ENCODE assay signal across 9 cellular contexts in genomic region chr13:20159646-20160345, GRCh38. TPM values are rescaled to one million over a fixed set of nuclear protein-coding genes. Genes with fewer than 3 reads are reported as not detected.
A peak's percentile ranks its signal among the peaks of the same experiment; 100 is the strongest.
DNase-seq lines count a peak whose midpoint lies in the region; ATAC-seq and TF ChIP-seq lines count a peak whose summit lies in the region.
"Had no signal": no experiment of that assay in that cellular context is flagged by ENCODE, and none has a peak within 500 bp of the region (broad histone marks: within the 10 kb centered on the region; RNA-seq: fewer than 3 reads in every experiment).

No MANE protein-coding gene starts in this region.

- TF ChIP-seq CTCF in BE2C (IDR thresholded peaks at IDR 0.05; ENCODE audit: low read depth, low read length): no peak
- no peak for TF ChIP-seq CTCF in GM23338 (conservative IDR thresholded peaks at IDR 0.05; ENCODE audit: low read depth in 2 of 2)
- no peak for TF ChIP-seq CTCF in WI38 (IDR thresholded peaks at IDR 0.05; ENCODE audit: low read depth, low read length)
- no peak for TF ChIP-seq CTCF in uterus (IDR thresholded peaks at IDR 0.05)

- H3K9me2 ChIP-seq in GM23338 (ENCODE audit: insufficient read depth): no peaks in the 10 kb centered on the region

- H3K9me3 ChIP-seq in BE2C (no peaks in the 10 kb centered on the region), uterus (no peaks in the 10 kb centered on the region)

- H3K27me3 ChIP-seq in BE2C (peaks cover 88% of the 10 kb centered on the region), GM23338 (ENCODE audit: insufficient read depth) (peaks cover 63% of the 10 kb centered on the region), uterus (peaks cover 41 to 69% of the 10 kb centered on the region in 2 donors)

- H3K4me1 ChIP-seq in BE2C (no peaks in the 10 kb centered on the region), GM23338 (ENCODE audit: insufficient read depth) (peaks cover 12% of the 10 kb centered on the region), uterus (peaks cover 0 to 14% of the 10 kb centered on the region in 2 donors)

- H3K36me3 ChIP-seq in BE2C (no peaks in the 10 kb centered on the region), GM23338 (ENCODE audit: insufficient read depth) (no peaks in the 10 kb centered on the region), uterus (no peaks in the 10 kb centered on the region)

- H3K27ac Mint-ChIP-seq in GM23338: no peak overlapping the region

- no peak for TF ChIP-seq POLR2A in uterus (IDR thresholded peaks at IDR 0.05)

- H3K4me1 Mint-ChIP-seq in GM23338: peaks cover 4% of the 10 kb centered on the region

- no peaks in the 10 kb centered on the region; the same call in 2 of the 3 replicates for H3K9me3 Mint-ChIP-seq in GM23338

- ATAC-seq in GM23338: no peak

- peak overlapping the region; percentile 98 for H2AFZ ChIP-seq in GM23338

- H3K79me2 ChIP-seq in GM23338 (replicated peaks; ENCODE audit: insufficient read depth): no peaks in the 10 kb centered on the region

- peak overlapping the region; percentile 35; the same call in 1 of the 2 replicates for H3K4me3 ChIP-seq in BE2C (ENCODE audit: low read depth, low read length)
- peak overlapping the region; percentile 64 for H3K4me3 ChIP-seq in GM23338
- H3K4me3 ChIP-seq in WI38 (ENCODE audit: low read depth, low read length): peak overlapping the region; percentile 65
- no peak overlapping the region for H3K4me3 ChIP-seq in uterus

- H3F3A ChIP-seq in GM23338 (replicated peaks; ENCODE audit: low read depth): 0 out of 2 replicates have a peak, but pooled peaks cover 3% of the 10 kb centered on the region

- DNase-seq in BE2C (no peak), GM23338 (ENCODE audit: low spot score) (no peak), iris pigment epithelial cell (ENCODE audit: low read depth) (peak; percentile 46), posterior cingulate gyrus (no peak), uterus (no peak), NCI-H446 treated with DMSO at 0.1 percent for 48 hours (lab: John Stamatoyannopoulos, UW) (no peak)
- no peak for DNase-seq in stimulated activated CD8-positive, alpha-beta memory T cell treated with anti-CD3 and anti-CD28 coated beads, Interleukin-4, amount 100 ng/mL, for 48 hours
- DNase-seq: activated effector memory CD4-positive, alpha-beta T cell treated with Interleukin-2 at 50 U/mL for 16 hours had no signal

- H3K27me3 Mint-ChIP-seq in GM23338 (ENCODE audit: insufficient read depth, low read depth, poor library complexity): peaks cover 43% of the 10 kb centered on the region

- peak overlapping the region; percentile 84 for H3K4me3 Mint-ChIP-seq in GM23338

- intact Hi-C loops in posterior cingulate gyrus (cut with DNase I) (no loop called here), uterus (cut with DNase I; ENCODE audit: low total_unique reads) (no loop called here)

- no peaks in the 10 kb centered on the region; the same call in 2 of the 3 replicates for H3K36me3 Mint-ChIP-seq in GM23338 (ENCODE audit: low read depth)

- peak overlapping the region; percentile 84 for H3K4me2 ChIP-seq in GM23338

- 0 out of 2 replicates have a peak, but pooled peaks cover 4% of the 10 kb centered on the region for H4K20me1 ChIP-seq in GM23338 (replicated peaks; ENCODE audit: insufficient read depth)

- H3K27ac ChIP-seq in GM23338 (ENCODE audit: low read depth) (no peak overlapping the region), uterus (no peak overlapping the region)

TF ChIP-seq in GM23338, 12 proteins besides CTCF, POLR2A, EP300 and RAD21 (continues in another document):
- TF ChIP-seq EZH2phosphoT487 (IDR thresholded peaks at IDR 0.05; ENCODE audit: unreplicated experiment): no peak
- TF ChIP-seq ZNF331 (CRISPR knock-in tag; IDR thresholded peaks at IDR 0.05; ENCODE audit: low read depth): no peak
- TF ChIP-seq JUNB (IDR thresholded peaks at IDR 0.05; ENCODE audit: unreplicated experiment): no peak
- TF ChIP-seq, protein P1, sequence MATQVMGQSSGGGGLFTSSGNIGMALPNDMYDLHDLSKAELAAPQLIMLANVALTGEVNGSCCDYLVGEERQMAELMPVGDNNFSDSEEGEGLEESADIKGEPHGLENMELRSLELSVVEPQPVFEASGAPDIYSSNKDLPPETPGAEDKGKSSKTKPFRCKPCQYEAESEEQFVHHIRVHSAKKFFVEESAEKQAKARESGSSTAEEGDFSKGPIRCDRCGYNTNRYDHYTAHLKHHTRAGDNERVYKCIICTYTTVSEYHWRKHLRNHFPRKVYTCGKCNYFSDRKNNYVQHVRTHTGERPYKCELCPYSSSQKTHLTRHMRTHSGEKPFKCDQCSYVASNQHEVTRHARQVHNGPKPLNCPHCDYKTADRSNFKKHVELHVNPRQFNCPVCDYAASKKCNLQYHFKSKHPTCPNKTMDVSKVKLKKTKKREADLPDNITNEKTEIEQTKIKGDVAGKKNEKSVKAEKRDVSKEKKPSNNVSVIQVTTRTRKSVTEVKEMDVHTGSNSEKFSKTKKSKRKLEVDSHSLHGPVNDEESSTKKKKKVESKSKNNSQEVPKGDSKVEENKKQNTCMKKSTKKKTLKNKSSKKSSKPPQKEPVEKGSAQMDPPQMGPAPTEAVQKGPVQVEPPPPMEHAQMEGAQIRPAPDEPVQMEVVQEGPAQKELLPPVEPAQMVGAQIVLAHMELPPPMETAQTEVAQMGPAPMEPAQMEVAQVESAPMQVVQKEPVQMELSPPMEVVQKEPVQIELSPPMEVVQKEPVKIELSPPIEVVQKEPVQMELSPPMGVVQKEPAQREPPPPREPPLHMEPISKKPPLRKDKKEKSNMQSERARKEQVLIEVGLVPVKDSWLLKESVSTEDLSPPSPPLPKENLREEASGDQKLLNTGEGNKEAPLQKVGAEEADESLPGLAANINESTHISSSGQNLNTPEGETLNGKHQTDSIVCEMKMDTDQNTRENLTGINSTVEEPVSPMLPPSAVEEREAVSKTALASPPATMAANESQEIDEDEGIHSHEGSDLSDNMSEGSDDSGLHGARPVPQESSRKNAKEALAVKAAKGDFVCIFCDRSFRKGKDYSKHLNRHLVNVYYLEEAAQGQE (IDR thresholded peaks at IDR 0.05; ENCODE audit: unreplicated experiment): no peak
- TF ChIP-seq EZH2 (IDR thresholded peaks at IDR 0.05; ENCODE audit: low read depth, unreplicated experiment): no peak

RNA-seq across cellular contexts. Expression of gene GJA3, which starts 1.1 kb away (rescaled TPM):
- polyA plus RNA-seq in BE2C (2012; ENCODE audit: insufficient read depth, insufficient read length, low read depth): not detected
- 0.17 and 1.2 TPM in 2 replicates for total RNA-seq in GM23338 (2014; rRNA removed; shearing (Covaris generic))
- polyA plus RNA-seq in GM23338 (2016; fragmentation: Nextera tagmentation; extraction: Ambion mirVana): 0.19 and 0.23 TPM in 2 replicates
- total RNA-seq in uterus: under 1 TPM in 2 of 4 donors, not detected in 2; 0.07 to 0.37 TPM

RNA-seq across cellular contexts. Expression of gene GJB2, which starts 32.9 kb away (rescaled TPM):
- not detected for polyA plus RNA-seq in BE2C (2012; ENCODE audit: insufficient read depth, insufficient read length, low read depth)
- total RNA-seq in GM23338 (2014; rRNA removed; shearing (Covaris generic)): not detected in 2 replicates
- not detected in 2 replicates for polyA plus RNA-seq in GM23338 (2016; fragmentation: Nextera tagmentation; extraction: Ambion mirVana)
- 1 to 10 TPM in 2 of 4 donors, not detected in 2; 1.2 to 2.5 TPM for total RNA-seq in uterus

Comparison
In these comparisons a context has a peak if more than half of its experiments do, and no peak if none do; other contexts are left out.
1. H3K4me3 ChIP-seq: peak in BE2C (single experiment), GM23338 (single experiment) and WI38 (single experiment); none in uterus (0 of 2).